2 cellular contexts compared by ENCODE assay signal in genomic region chr11:117606807-117607206, GRCh38.
TF ChIP-seq lines count a peak whose summit lies in the region.

No MANE protein-coding gene starts in this region.

TF ChIP-seq in H1, 55 proteins besides CTCF, POLR2A, EP300 and RAD21 (continued from another document):
- TF ChIP-seq FOSL1 (IDR thresholded peaks at IDR 0.05; ENCODE audit: insufficient read depth, low read depth, low read length): no peak
- no peak for TF ChIP-seq SIN3A (conservative IDR thresholded peaks at IDR 0.05 in 1 of 2, IDR thresholded peaks at IDR 0.05 in 1 of 2; ENCODE audit: low read depth in 1 of 2, low read length in 2 of 2)
- TF ChIP-seq RNF2 (IDR thresholded peaks at IDR 0.05; ENCODE audit: borderline replicate concordance, low read depth, low read length, missing control alignments, poor library complexity, severe bottlenecking): no peak
- TF ChIP-seq POLR2AphosphoS5 (IDR thresholded peaks at IDR 0.05; ENCODE audit: low read depth, low read length): no peak
- TF ChIP-seq E2F6 (IDR thresholded peaks at IDR 0.05): no peak
- no peak for TF ChIP-seq RXRA (IDR thresholded peaks at IDR 0.05; ENCODE audit: insufficient read depth, low read depth, low read length)
- no peak for TF ChIP-seq BACH1 (IDR thresholded peaks at IDR 0.05; ENCODE audit: low read length)
- no peak for TF ChIP-seq SP1 (IDR thresholded peaks at IDR 0.05; ENCODE audit: low read depth, low read length)
- no peak for TF ChIP-seq YY1 (IDR thresholded peaks at IDR 0.05; ENCODE audit: low read depth, low read length)
- TF ChIP-seq TBP (IDR thresholded peaks at IDR 0.05; ENCODE audit: low read depth, low read length): no peak
- no peak for TF ChIP-seq MAX (IDR thresholded peaks at IDR 0.05)
- TF ChIP-seq TAF7 (optimal IDR thresholded peaks at IDR 0.05; ENCODE audit: borderline replicate concordance, low read depth, low read length): no peak
- TF ChIP-seq HDAC2 (IDR thresholded peaks at IDR 0.05; ENCODE audit: borderline replicate concordance in 1 of 2, low read depth in 2 of 2, low read length in 2 of 2): no peak

TF ChIP-seq in GM23338, 12 proteins besides CTCF, POLR2A, EP300 and RAD21 (continued from another document):
- TF ChIP-seq ZNF462 (CRISPR knock-in tag; IDR thresholded peaks at IDR 0.05): no peak
- TF ChIP-seq ZNF331 (CRISPR knock-in tag; IDR thresholded peaks at IDR 0.05; ENCODE audit: low read depth): no peak
- no peak for TF ChIP-seq REST (IDR thresholded peaks at IDR 0.05; ENCODE audit: unreplicated experiment)
- TF ChIP-seq POLR2AphosphoS5 (IDR thresholded peaks at IDR 0.05; ENCODE audit: low read depth): no peak
- TF ChIP-seq EZH2 (IDR thresholded peaks at IDR 0.05; ENCODE audit: low read depth, unreplicated experiment): no peak
- TF ChIP-seq CREB1 (CRISPR knock-in tag; IDR thresholded peaks at IDR 0.05; ENCODE audit: low read depth): no peak
- TF ChIP-seq NANOG (IDR thresholded peaks at IDR 0.05; ENCODE audit: borderline replicate concordance): no peak
- TF ChIP-seq ETS1 (IDR thresholded peaks at IDR 0.05): no peak
- no peak for TF ChIP-seq EZH2phosphoT487 (IDR thresholded peaks at IDR 0.05; ENCODE audit: unreplicated experiment)
- no peak for TF ChIP-seq ZNF114 (CRISPR knock-in tag; IDR thresholded peaks at IDR 0.05)
- TF ChIP-seq STAT1 (IDR thresholded peaks at IDR 0.05; ENCODE audit: unreplicated experiment): no peak
